Comparison of ENCODE assay signal across 8 cellular contexts in the genomic region with DNA sequence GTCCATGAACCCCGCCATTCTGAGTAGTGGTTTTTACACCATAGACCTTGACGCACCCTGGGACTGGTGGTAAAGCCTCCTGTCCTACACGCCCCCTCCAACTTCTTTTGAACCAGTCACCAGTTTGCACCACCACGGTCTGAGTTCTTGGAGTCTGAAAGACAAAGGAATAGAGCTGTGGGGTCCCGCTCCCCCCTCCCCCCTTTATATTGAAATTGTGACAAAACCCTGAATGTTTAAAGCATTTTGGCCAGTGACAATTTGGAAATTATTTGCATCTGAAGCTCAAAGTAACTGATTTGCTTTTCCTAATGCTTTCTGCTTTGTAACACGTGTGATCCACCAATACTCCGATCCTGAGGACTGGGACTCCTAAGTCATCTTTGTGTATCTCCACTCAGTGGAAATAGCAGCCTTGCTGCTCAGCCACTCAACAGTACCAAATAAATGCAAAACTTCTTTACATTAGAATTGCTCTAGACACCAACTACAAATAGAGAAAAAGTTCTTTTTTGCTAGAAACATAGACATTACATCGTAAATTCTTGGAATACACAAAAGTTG. TPM values are rescaled to one million over a fixed set of nuclear protein-coding genes. Genes with fewer than 3 reads are reported as not detected.
DNase-seq lines count a peak whose midpoint lies in the region; ATAC-seq, FAIRE-seq and TF ChIP-seq lines count a peak whose summit lies in the region.

No MANE protein-coding gene starts in this region.

- H3K4me1 ChIP-seq in KMS-11 (ENCODE audit: low read depth, poor library complexity, severe bottlenecking): peaks cover 49% of the 10 kb centered on the region
- peaks cover 5 to 24% of the 10 kb centered on the region in 2 donors for H3K4me1 ChIP-seq in ascending aorta
- peaks cover 4 to 39% (median 32%) of the 10 kb centered on the region in 4 donors for H3K4me1 ChIP-seq in liver (ENCODE audit: control insufficient read depth in 4 of 4, insufficient read depth in 4 of 4, low read length in 3 of 4)
- peaks cover 22% of the 10 kb centered on the region for H3K4me1 ChIP-seq in thymus (ENCODE audit: control insufficient read depth, insufficient read depth, low read length)

- H3K4me3 ChIP-seq in GM08714 (ENCODE audit: low read length) (peak overlapping the region; percentile 65; the same call in 1 of the 2 replicates), KMS-11 (IDR thresholded peaks at IDR 0.05; ENCODE audit: insufficient read depth, low read depth, low read length) (no peak overlapping the region), ascending aorta (peak overlapping the region; percentile 71 to 90), liver (ENCODE audit: low read depth in 1 of 3, low read length in 3 of 3) (peak overlapping the region; percentile 64 to 82 (median 68)), thymus (ENCODE audit: low read length) (peak overlapping the region; percentile 98)

- H3K27ac ChIP-seq in KMS-11 (peak overlapping the region; percentile 97), ascending aorta (peak overlapping the region; percentile 87 to 98), liver (ENCODE audit: low read depth in 1 of 2, low read length in 2 of 2) (peak overlapping the region; percentile 99 to 100), thymus (ENCODE audit: low read depth) (peak overlapping the region; percentile 96)

- H3K9ac ChIP-seq in KMS-11 (peak overlapping the region; percentile 100), liver (ENCODE audit: low read depth in 1 of 2, low read length in 2 of 2) (peak overlapping the region; percentile 48 to 57)

- H3K9me3 ChIP-seq in ascending aorta (no peaks in the 10 kb centered on the region), liver (ENCODE audit: control insufficient read depth in 4 of 4, low read length in 3 of 4) (no peaks in the 10 kb centered on the region), thymus (ENCODE audit: control insufficient read depth) (no peaks in the 10 kb centered on the region)

- H3K79me2 ChIP-seq in KMS-11 (ENCODE audit: insufficient read depth, low read depth): peaks cover 43% of the 10 kb centered on the region

- H3K27me3 ChIP-seq in KMS-11 (ENCODE audit: insufficient read depth, low read depth): no peaks in the 10 kb centered on the region
- H3K27me3 ChIP-seq in ascending aorta: no peaks in the 10 kb centered on the region
- no peaks in the 10 kb centered on the region for H3K27me3 ChIP-seq in liver (ENCODE audit: control insufficient read depth in 4 of 4, insufficient read depth in 4 of 4, low read length in 3 of 4)
- H3K27me3 ChIP-seq in thymus (ENCODE audit: control insufficient read depth, insufficient read depth): no peaks in the 10 kb centered on the region

- peaks cover 31% of the 10 kb centered on the region for H4K20me1 ChIP-seq in KMS-11 (ENCODE audit: insufficient read depth)

- 65% methylated on average over 8 of the region's 8 CpGs for whole genome bisulfite sequencing in liver
- 80% methylated on average over 8 of the region's 8 CpGs for WGBS in thymus

- no peak for ATAC-seq in HG02571 (IDR thresholded peaks at IDR 0.05; ENCODE audit: unreplicated experiment)

- H3K36me3 ChIP-seq in KMS-11 (ENCODE audit: insufficient read depth) (peaks cover 32% of the 10 kb centered on the region; the same call in 1 of the 2 replicates), ascending aorta (peaks cover 15 to 26% of the 10 kb centered on the region in 2 donors), liver (ENCODE audit: control insufficient read depth in 4 of 4, insufficient read depth in 3 of 4, low read depth in 1 of 4, low read length in 3 of 4) (peaks cover 3 to 23% (median 20%) of the 10 kb centered on the region in 4 donors), thymus (ENCODE audit: control insufficient read depth, insufficient read depth) (peaks cover 22% of the 10 kb centered on the region)

- TF ChIP-seq CTCF in KMS-11 (conservative IDR thresholded peaks at IDR 0.05; ENCODE audit: low read depth, low read length) (no peak), ascending aorta (IDR thresholded peaks at IDR 0.05) (no peak), liver (IDR thresholded peaks at IDR 0.05; ENCODE audit: low read depth, low read length, missing input control) (no peak)

- no peak for FAIRE-seq in GM12891 (lab: Jason Lieb, UNC)

- H3K4me2 ChIP-seq in KMS-11: peak overlapping the region; percentile 21

- no peak for DNase-seq in ascending aorta (ENCODE audit: low spot score in 2 of 2)
- no peak for DNase-seq in CD1c-positive myeloid dendritic cell (ENCODE audit: extremely low spot score)
- no peak for DNase-seq in GM12891 (ENCODE audit: insufficient read length, low spot score)

- TF ChIP-seq RAD21 in liver (IDR thresholded peaks at IDR 0.05): no peak

- intact Hi-C loops in ascending aorta (cut with DNase I): loop anchor here (2.0 to 10.0 kb wide), 5 partner anchors 27 to 375 kb away; a partner anchor contains a TSS

- TF ChIP-seq POLR2A in GM12891 (IDR thresholded peaks at IDR 0.05; ENCODE audit: low read depth, low read length): no peak

- peak overlapping the region; percentile 77 for H2AFZ ChIP-seq in KMS-11 (ENCODE audit: low read depth)

TF ChIP-seq in liver, 16 proteins besides CTCF, POLR2A, EP300 and RAD21 (continues in another document):
- TF ChIP-seq FOXA2 (IDR thresholded peaks at IDR 0.05) (no peak), SP1 (IDR thresholded peaks at IDR 0.05) (no peak), HNF4A (conservative IDR thresholded peaks at IDR 0.05) (no peak), EGR1 (IDR thresholded peaks at IDR 0.05; ENCODE audit: low read depth in 2 of 2) (no peak), GABPA (IDR thresholded peaks at IDR 0.05 in 1 of 2, conservative IDR thresholded peaks at IDR 0.05 in 1 of 2) (no peak), FOXA1 (IDR thresholded peaks at IDR 0.05) (no peak), JUND (IDR thresholded peaks at IDR 0.05) (no peak)
- TF ChIP-seq, protein P1, sequence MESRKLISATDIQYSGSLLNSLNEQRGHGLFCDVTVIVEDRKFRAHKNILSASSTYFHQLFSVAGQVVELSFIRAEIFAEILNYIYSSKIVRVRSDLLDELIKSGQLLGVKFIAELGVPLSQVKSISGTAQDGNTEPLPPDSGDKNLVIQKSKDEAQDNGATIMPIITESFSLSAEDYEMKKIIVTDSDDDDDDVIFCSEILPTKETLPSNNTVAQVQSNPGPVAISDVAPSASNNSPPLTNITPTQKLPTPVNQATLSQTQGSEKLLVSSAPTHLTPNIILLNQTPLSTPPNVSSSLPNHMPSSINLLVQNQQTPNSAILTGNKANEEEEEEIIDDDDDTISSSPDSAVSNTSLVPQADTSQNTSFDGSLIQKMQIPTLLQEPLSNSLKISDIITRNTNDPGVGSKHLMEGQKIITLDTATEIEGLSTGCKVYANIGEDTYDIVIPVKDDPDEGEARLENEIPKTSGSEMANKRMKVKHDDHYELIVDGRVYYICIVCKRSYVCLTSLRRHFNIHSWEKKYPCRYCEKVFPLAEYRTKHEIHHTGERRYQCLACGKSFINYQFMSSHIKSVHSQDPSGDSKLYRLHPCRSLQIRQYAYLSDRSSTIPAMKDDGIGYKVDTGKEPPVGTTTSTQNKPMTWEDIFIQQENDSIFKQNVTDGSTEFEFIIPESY (IDR thresholded peaks at IDR 0.05): no peak
- TF ChIP-seq, protein P2, sequence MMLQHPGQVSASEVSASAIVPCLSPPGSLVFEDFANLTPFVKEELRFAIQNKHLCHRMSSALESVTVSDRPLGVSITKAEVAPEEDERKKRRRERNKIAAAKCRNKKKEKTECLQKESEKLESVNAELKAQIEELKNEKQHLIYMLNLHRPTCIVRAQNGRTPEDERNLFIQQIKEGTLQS (IDR thresholded peaks at IDR 0.05): no peak
- TF ChIP-seq, protein P3, sequence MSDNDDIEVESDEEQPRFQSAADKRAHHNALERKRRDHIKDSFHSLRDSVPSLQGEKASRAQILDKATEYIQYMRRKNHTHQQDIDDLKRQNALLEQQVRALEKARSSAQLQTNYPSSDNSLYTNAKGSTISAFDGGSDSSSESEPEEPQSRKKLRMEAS (IDR thresholded peaks at IDR 0.05): no peak

TF ChIP-seq in GM12891, 5 proteins besides CTCF, POLR2A, EP300 and RAD21:
- no peak for TF ChIP-seq TAF1 (IDR thresholded peaks at IDR 0.05; ENCODE audit: low read depth, low read length)
- TF ChIP-seq POLR2AphosphoS5 (IDR thresholded peaks at IDR 0.05; ENCODE audit: low read depth, low read length): no peak
- no peak for TF ChIP-seq SPI1 (IDR thresholded peaks at IDR 0.05; ENCODE audit: low read depth, low read length)
- no peak for TF ChIP-seq POU2F2 (IDR thresholded peaks at IDR 0.05; ENCODE audit: low read depth, low read length)
- no peak for TF ChIP-seq PAX5 (IDR thresholded peaks at IDR 0.05; ENCODE audit: insufficient read depth, low read length, severe bottlenecking)
TF ChIP-seq in GM12891: peak in this region for 0.

RNA-seq across cellular contexts. Expression of a gene that starts 0.8 kb away (rescaled TPM):
- 54.1 TPM for total RNA-seq in ascending aorta
- total RNA-seq in liver: 10 to 100 TPM; 63.4 to 66.9 TPM
- 100 to 1,000 TPM in 1 of 2 donors, 10 to 100 TPM in 1; 49.8 to 111 TPM for polyA plus RNA-seq in liver
- polyA plus RNA-seq in thymus: 244 TPM
- 278 TPM for polyA plus RNA-seq in GM12891 (2012; ENCODE audit: low read depth, missing spikeins)

RNA-seq across cellular contexts. Expression of a gene that starts 26.1 kb away (rescaled TPM):
- total RNA-seq in ascending aorta (0.85 TPM), liver (1 to 10 TPM; 4.5 to 6.3 TPM)
- polyA plus RNA-seq in liver (10 to 100 TPM in 1 of 2 donors, 1 to 10 TPM in 1; 5.0 to 13.9 TPM), thymus (13.0 TPM)
- 13.5 TPM for polyA plus RNA-seq in GM12891 (2012; ENCODE audit: low read depth, missing spikeins)
